Comparison of ENCODE assay signal across 8 cellular contexts in the genomic region with DNA sequence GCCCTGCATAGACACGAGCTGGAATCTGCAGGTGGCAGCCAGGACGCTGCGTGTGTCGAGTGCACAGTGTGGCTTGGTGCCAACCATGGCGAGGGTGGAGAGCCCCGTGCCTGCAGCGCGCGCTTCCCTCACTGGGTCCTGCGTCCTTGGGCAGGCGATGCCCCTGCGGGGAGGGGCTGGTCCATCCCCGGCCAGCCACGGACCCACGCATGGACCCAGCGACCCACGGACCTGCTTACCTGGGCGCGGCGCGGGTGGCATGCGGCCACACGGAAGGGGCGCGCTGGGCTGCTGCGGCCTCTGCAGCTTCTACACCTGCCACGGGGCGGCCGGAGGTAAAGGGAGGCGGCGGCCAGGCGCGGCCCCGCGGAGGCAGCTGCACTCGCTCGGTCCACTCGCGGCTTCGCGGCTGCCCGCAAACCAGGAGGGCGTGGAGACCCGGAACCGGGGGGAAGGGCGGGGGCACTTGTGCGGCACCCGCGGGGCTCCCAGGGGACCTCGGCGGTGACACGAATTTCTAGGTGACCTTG. TPM values are rescaled to one million over a fixed set of nuclear protein-coding genes. Genes with fewer than 3 reads are reported as not detected.
DNase-seq lines count a peak whose midpoint lies in the region; ATAC-seq and TF ChIP-seq lines count a peak whose summit lies in the region.

No MANE protein-coding gene starts in this region.

- peak; percentile 55 for ATAC-seq in stimulated activated effector memory CD8-positive, alpha-beta T cell treated with anti-CD3 and anti-CD28 coated beads, Interleukin-12 subunit alpha, Interleukin-12 subunit beta, amount 100 ng/mL, for 72 hours

- no peak overlapping the region for H3K27ac Mint-ChIP-seq in stimulated activated effector memory CD8-positive, alpha-beta T cell treated with anti-CD3 and anti-CD28 coated beads, Interleukin-12 subunit alpha, Interleukin-12 subunit beta, amount 100 ng/mL, for 72 hours

- H3K4me1 Mint-ChIP-seq in stimulated activated effector memory CD8-positive, alpha-beta T cell treated with anti-CD3 and anti-CD28 coated beads, Interleukin-12 subunit alpha, Interleukin-12 subunit beta, amount 100 ng/mL, for 72 hours = peaks cover 21% of the 10 kb centered on the region

- no peak overlapping the region for H3K18ac ChIP-seq in mesendoderm (ENCODE audit: low read length)

- H3K23ac ChIP-seq in mesendoderm (ENCODE audit: low read length) = no peak overlapping the region

- H3K4me3 ChIP-seq in mammary epithelial cell (replicated peaks in 1 of 3; ENCODE audit: insufficient read depth in 1 of 3, low read depth in 2 of 3, low read length in 3 of 3) (no peak overlapping the region), mesendoderm (ENCODE audit: low read length) (peak overlapping the region; percentile 51)

- CTCF ChIA-PET in mammary epithelial cell (lab: Charles Lee; ENCODE audit: low non-redundant PET) = no interaction called here

- H3K79me2 ChIP-seq in mammary epithelial cell (ENCODE audit: insufficient read depth, low read length) (no peaks in the 10 kb centered on the region), mesendoderm (ENCODE audit: control insufficient read depth, insufficient read depth, low read length) (no peaks in the 10 kb centered on the region)

- no peak overlapping the region for H2BK120ac ChIP-seq in mesendoderm (ENCODE audit: low read depth, low read length)

- no peaks in the 10 kb centered on the region for H4K20me1 ChIP-seq in mammary epithelial cell (ENCODE audit: insufficient read depth, low read length)

- intact Hi-C loops in mammary epithelial cell (cut with micrococcal nuclease) = no loop called here

- H4K8ac ChIP-seq in mesendoderm (ENCODE audit: low read depth, low read length) = no peak overlapping the region

- H3K9me3 ChIP-seq in mammary epithelial cell (replicated peaks; ENCODE audit: insufficient read depth, low read length) = no peaks in the 10 kb centered on the region

- H3K27ac ChIP-seq in mammary epithelial cell (ENCODE audit: insufficient read depth, low read depth, low read length) = no peak overlapping the region
- no peak overlapping the region for H3K27ac ChIP-seq in mesendoderm (ENCODE audit: low read depth, low read length)

- H3K4me1 ChIP-seq in mammary epithelial cell (ENCODE audit: insufficient read depth, low read length) = peaks cover 8% of the 10 kb centered on the region
- H3K4me1 ChIP-seq in mesendoderm (ENCODE audit: control insufficient read depth, low read depth, low read length) = no peaks in the 10 kb centered on the region

- DNase-seq in NCI-H1436 (lab: John Stamatoyannopoulos, UW) = peak; percentile 35
- no peak for DNase-seq in NCI-H1436 treated with DMSO at 0.1 percent for 48 hours (lab: John Stamatoyannopoulos, UW)
- DNase-seq in T follicular helper cell (ENCODE audit: low read depth) = peak; percentile 32
- no peak for DNase-seq in mammary epithelial cell
- peak; percentile 25 for DNase-seq in mesendoderm
- DNase-seq in stimulated activated effector memory CD8-positive, alpha-beta T cell treated with anti-CD3 and anti-CD28 coated beads, Interleukin-12 subunit alpha, Interleukin-12 subunit beta, amount 100 ng/mL, for 72 hours (ENCODE audit: low spot score in 2 of 2) = peak; percentile 16 to 63
- no peak for DNase-seq in foreskin melanocyte
- DNase-seq in NOMO-1 treated with DMSO at 0.1 percent for 48 hours (lab: John Stamatoyannopoulos, UW; ENCODE audit: unreplicated experiment) = no peak

- H3K36me3 Mint-ChIP-seq in stimulated activated effector memory CD8-positive, alpha-beta T cell treated with anti-CD3 and anti-CD28 coated beads, Interleukin-12 subunit alpha, Interleukin-12 subunit beta, amount 100 ng/mL, for 72 hours = peaks cover 5% of the 10 kb centered on the region

- no peak overlapping the region for H3K4ac ChIP-seq in mesendoderm (ENCODE audit: low read depth, low read length)

- no peaks in the 10 kb centered on the region for H3K36me3 ChIP-seq in mammary epithelial cell (ENCODE audit: insufficient read depth, low read length)
- no peaks in the 10 kb centered on the region for H3K36me3 ChIP-seq in mesendoderm (ENCODE audit: control insufficient read depth, insufficient read depth, low read length)

- H2AK5ac ChIP-seq in mesendoderm (ENCODE audit: low read length) = no peak overlapping the region

- H2AFZ ChIP-seq in mammary epithelial cell (ENCODE audit: low read depth, low read length) = no peak overlapping the region

- no peaks in the 10 kb centered on the region for H3K79me1 ChIP-seq in mesendoderm (ENCODE audit: low read length)

- peaks cover 23% of the 10 kb centered on the region for H3K27me3 ChIP-seq in mammary epithelial cell (ENCODE audit: insufficient read depth, low read length)
- H3K27me3 ChIP-seq in mesendoderm (ENCODE audit: insufficient read depth, low read length, poor library complexity) = no peaks in the 10 kb centered on the region

- H3K56ac ChIP-seq in mesendoderm (ENCODE audit: low read length) = peak overlapping the region; percentile 69

- H3K9me3 Mint-ChIP-seq in stimulated activated effector memory CD8-positive, alpha-beta T cell treated with anti-CD3 and anti-CD28 coated beads, Interleukin-12 subunit alpha, Interleukin-12 subunit beta, amount 100 ng/mL, for 72 hours = peaks cover 3% of the 10 kb centered on the region

- dilution Hi-C loops in mammary epithelial cell (cut with HindIII; ENCODE audit: low sequenced_read_pairs) = no loop called here

- in situ Hi-C loops in mammary epithelial cell (cut with MboI; ENCODE audit: low sequenced_read_pairs in 2 of 2) = no loop called here

- peak overlapping the region; percentile 50 for H3K4me2 ChIP-seq in mammary epithelial cell (ENCODE audit: insufficient read depth, low read depth, low read length)
- peak overlapping the region; percentile 78 for H3K4me2 ChIP-seq in mesendoderm (ENCODE audit: low read length)

- H2BK15ac ChIP-seq in mesendoderm (replicated peaks; ENCODE audit: low read depth) = no peak overlapping the region

- no TSS peak for BruUV-seq in mammary epithelial cell (replicated peaks; lab: Mats Ljungman, UMichigan)

- H3K9ac ChIP-seq in mammary epithelial cell (ENCODE audit: insufficient read depth, low read length) (no peak overlapping the region), mesendoderm (ENCODE audit: low read length) (peak overlapping the region; percentile 49)

- H4K5ac ChIP-seq in mesendoderm (ENCODE audit: low read length) = no peak overlapping the region

- no peak for TF ChIP-seq CTCF in mammary epithelial cell (conservative IDR thresholded peaks at IDR 0.05 in 1 of 2, IDR thresholded peaks at IDR 0.05 in 1 of 2; ENCODE audit: extremely low read depth in 1 of 2, insufficient read depth in 1 of 2, low read depth in 1 of 2, low read length in 2 of 2)

- H3K4me3 Mint-ChIP-seq in stimulated activated effector memory CD8-positive, alpha-beta T cell treated with anti-CD3 and anti-CD28 coated beads, Interleukin-12 subunit alpha, Interleukin-12 subunit beta, amount 100 ng/mL, for 72 hours = peak overlapping the region; percentile 78

- H2BK5ac ChIP-seq in mesendoderm (ENCODE audit: low read length) = no peak overlapping the region

- WGBS in mammary epithelial cell (ENCODE audit: low coverage, missing lambda C conversion rate) = 4% methylated on average over 15 of the region's 52 CpGs
- WGBS in mesendoderm (ENCODE audit: extremely low coverage, insufficient coverage, low lambda C conversion rate) = no CpG with 5 or more reads among the region's 52 CpGs

RNA-seq across cellular contexts. Expression of gene MCF2L, which starts 0.6 kb away (rescaled TPM):
- under 1 TPM in 1 of 2 donors, not detected in 1; 0.33 TPM for total RNA-seq in mammary epithelial cell
- polyA plus RNA-seq in mammary epithelial cell = 0.10 TPM
- polyA minus RNA-seq in mammary epithelial cell = not detected
- polyA plus RNA-seq in mesendoderm (2013, experiment 1 of 2) = 2.9 TPM
- polyA plus RNA-seq in mesendoderm (2013, experiment 2 of 2) = 3.2 TPM

Comparison
In these comparisons a context has a peak if more than half of its experiments do, and no peak if none do; other contexts are left out.
1. DNase-seq: peak in NCI-H1436 (single experiment), T follicular helper cell (single experiment), mesendoderm (single experiment) and stimulated activated effector memory CD8-positive, alpha-beta T cell treated with anti-CD3 and anti-CD28 coated beads, Interleukin-12 subunit alpha, Interleukin-12 subunit beta, amount 100 ng/mL, for 72 hours (2 of 2); none in NCI-H1436 treated with DMSO at 0.1 percent for 48 hours (single experiment), mammary epithelial cell (single experiment), foreskin melanocyte (single experiment) and NOMO-1 treated with DMSO at 0.1 percent for 48 hours (single experiment).